ENCODE assay signal across 9 cellular contexts in genomic region chr12:88052686-88053085, GRCh38. TPM values are rescaled to one million over a fixed set of nuclear protein-coding genes. Genes with fewer than 3 reads are reported as not detected.
DNase-seq lines count a peak whose midpoint lies in the region; ATAC-seq and TF ChIP-seq lines count a peak whose summit lies in the region.
"Had no signal": no experiment of that assay in that cellular context is flagged by ENCODE, and none has a peak within 500 bp of the region (broad histone marks: within the 10 kb centered on the region; RNA-seq: fewer than 3 reads in every experiment).

No MANE protein-coding gene starts in this region.

- H3K9me3 ChIP-seq in SJCRH30 (replicated peaks): no peaks in the 10 kb centered on the region

- ATAC-seq in GM18909 (IDR thresholded peaks at IDR 0.05; ENCODE audit: poor library complexity, unreplicated experiment): peak; percentile 68
- ATAC-seq in sciatic nerve: peak; percentile 52
- ATAC-seq in GM19452 (IDR thresholded peaks at IDR 0.05; ENCODE audit: unreplicated experiment): no peak

- CTCF ChIA-PET in Calu3 (lab: Charles Lee): interaction anchor here (0.7 kb wide), 1 partner anchor 24 kb away, joined by 3 read pairs; no protein-coding TSS in a partner anchor

- no peaks in the 10 kb centered on the region for H3K4me1 Mint-ChIP-seq in Calu3 (ENCODE audit: low read depth, unreplicated experiment)

- DNase-seq in Calu3 (peak; percentile 49), Kasumi-1 (lab: John Stamatoyannopoulos, UW) (peak; percentile 71 to 82), SJCRH30 (peak; percentile 27 to 48), fibroblast of mammary gland (ENCODE audit: low read depth) (peak; percentile 52), sciatic nerve (ENCODE audit: low spot score) (no peak), GM19238 (ENCODE audit: insufficient read length, low spot score) (no peak)

- BruUV-seq in Calu3 (replicated peaks; lab: Mats Ljungman, UMichigan): no TSS peak

- H3K4me3 ChIP-seq in SJCRH30: no peak overlapping the region
- no peak overlapping the region for H3K4me3 ChIP-seq in fibroblast of mammary gland (ENCODE audit: control insufficient read depth, low read depth, low read length)

- no peaks in the 10 kb centered on the region for H3K27me3 ChIP-seq in SJCRH30

- H3K36me3 Mint-ChIP-seq in Calu3 (ENCODE audit: insufficient read depth, unreplicated experiment): no peaks in the 10 kb centered on the region

- H3K27ac Mint-ChIP-seq in Calu3 (ENCODE audit: unreplicated experiment): no peak overlapping the region
- H3K27ac Mint-ChIP-seq: T-helper 1 cell treated with Interleukin-12 subunit alpha and Interleukin-12 subunit beta and Interleukin-4 antibody, amounts not matched to agents 30 μg/mL and 1 μg/mL, for 36 hours had no signal

- TF ChIP-seq CTCF in Calu3 (IDR thresholded peaks at IDR 0.05; ENCODE audit: unreplicated experiment): peak; percentile 44
- TF ChIP-seq CTCF in fibroblast of mammary gland (conservative IDR thresholded peaks at IDR 0.05; ENCODE audit: control insufficient read depth, insufficient read depth, low read depth, low read length): peak; percentile 62

- intact Hi-C loops in Calu3 (cut with micrococcal nuclease; ENCODE audit: unreplicated experiment) (no loop called here), sciatic nerve (cut with DNase I) (no loop called here)

- H3K27me3 Mint-ChIP-seq in Calu3 (ENCODE audit: unreplicated experiment): no peaks in the 10 kb centered on the region

- H3K4me3 Mint-ChIP-seq in Calu3 (ENCODE audit: low read depth, unreplicated experiment): no peak overlapping the region
- H3K4me3 Mint-ChIP-seq: T-helper 1 cell treated with Interleukin-12 subunit alpha and Interleukin-12 subunit beta and Interleukin-4 antibody, amounts not matched to agents 30 μg/mL and 1 μg/mL, for 36 hours had no signal

- no peaks in the 10 kb centered on the region for H3K4me1 ChIP-seq in SJCRH30

- peaks cover 33% of the 10 kb centered on the region for H3K36me3 ChIP-seq in SJCRH30

- H3K9me3 Mint-ChIP-seq in Calu3 (ENCODE audit: low read depth, unreplicated experiment): no peaks in the 10 kb centered on the region
- H3K9me3 Mint-ChIP-seq: T-helper 1 cell treated with Interleukin-12 subunit alpha and Interleukin-12 subunit beta and Interleukin-4 antibody, amounts not matched to agents 30 μg/mL and 1 μg/mL, for 36 hours had no signal

- no peak overlapping the region for H3K27ac ChIP-seq in SJCRH30

RNA-seq across cellular contexts. Expression of gene C12orf50, which starts 23.5 kb away (rescaled TPM):
- total RNA-seq in Calu3 (2022) (0.33 TPM in 1 of 2 replicates, not detected in the other), sciatic nerve (0.27 TPM)
- total RNA-seq in SJCRH30 (2014; rRNA removed; shearing (Covaris generic)): 0.28 TPM in 1 of 2 replicates, not detected in the other

Comparison
In these comparisons a context has a peak if more than half of its experiments do, and no peak if none do; other contexts are left out.
1. DNase-seq: peak in Calu3 (single experiment), Kasumi-1 (2 of 2), SJCRH30 (2 of 2) and fibroblast of mammary gland (single experiment); none in sciatic nerve (single experiment) and GM19238 (single experiment).